In the genomic region with DNA sequence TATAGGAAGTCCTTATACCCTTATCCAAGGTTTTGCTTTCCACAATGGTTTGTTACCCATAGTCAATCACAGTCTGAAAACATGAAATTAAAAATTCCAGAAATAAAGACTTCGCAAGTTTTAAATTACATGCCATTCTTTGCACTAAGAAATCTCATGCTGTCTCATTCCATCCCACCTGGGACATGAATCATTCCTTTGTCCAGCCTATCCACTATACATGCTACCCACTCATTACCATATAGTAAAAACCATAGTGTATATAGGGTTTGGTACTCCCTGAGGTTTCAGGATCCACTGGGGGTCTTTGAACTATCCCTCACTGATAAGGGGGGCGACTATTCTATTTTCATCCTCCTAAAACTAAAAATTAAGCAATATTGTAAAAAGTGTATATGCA, we compare ENCODE assay signal across 32 cellular contexts.
"Had no signal": no experiment of that assay in that cellular context is flagged by ENCODE, and none has a peak within 500 bp of the region (broad histone marks: within the 10 kb centered on the region; RNA-seq: fewer than 3 reads in every experiment).

No MANE protein-coding gene starts in this region.

- ATAC-seq: activated CD8-positive, alpha-beta memory T cell treated with anti-CD3 and anti-CD28 coated beads, Interleukin-2, amount 10 ng/mL, durations not matched to agents 7 days and 5 days; PC-3 had no signal

- H3K9me3 ChIP-seq: MG63, Peyer's patch had no signal

- H3K4me3 Mint-ChIP-seq: activated CD4-positive, alpha-beta memory T cell treated with anti-CD3 and anti-CD28 coated beads, Interleukin-2, amount 10 ng/mL, durations not matched to agents 7 days and 5 days; activated CD8-positive, alpha-beta memory T cell treated with anti-CD3 and anti-CD28 coated beads, Interleukin-2, amount 10 ng/mL, durations not matched to agents 7 days and 5 days; activated naive CD4-positive, alpha-beta T cell treated with anti-CD3 and anti-CD28 coated beads, Interleukin-2, amount 10 ng/mL, durations not matched to agents 7 days and 5 days; activated naive CD8-positive, alpha-beta T cell treated with anti-CD3 and anti-CD28 coated beads for 36 hours had no signal

- DNase-seq: activated CD4-positive, alpha-beta memory T cell treated with anti-CD3 and anti-CD28 coated beads, Interleukin-2, amount 10 ng/mL, durations not matched to agents 7 days and 5 days; activated CD4-positive, alpha-beta T cell treated with anti-CD3 and anti-CD28 coated beads for 1 hour; activated CD4-positive, alpha-beta T cell treated with anti-CD3 and anti-CD28 coated beads for 48 hours; activated CD4-positive, CD25-positive, alpha-beta regulatory T cell; activated CD8-positive, alpha-beta memory T cell treated with anti-CD3 and anti-CD28 coated beads for 24 hours; activated CD8-positive, alpha-beta memory T cell treated with anti-CD3 and anti-CD28 coated beads, Interleukin-2, amount 10 ng/mL, durations not matched to agents 7 days and 5 days; activated CD8-positive, alpha-beta memory T cell treated with anti-CD3 and anti-CD28 coated beads, Interleukin-2, amount 50 U/mL, for 48 hours; activated effector memory CD4-positive, alpha-beta T cell treated with Interleukin-2 at 50 U/mL for 16 hours; activated naive CD4-positive, alpha-beta T cell treated with anti-CD3 and anti-CD28 coated beads, Interleukin-2, amount 10 ng/mL, durations not matched to agents 7 days and 5 days; activated naive CD8-positive, alpha-beta T cell treated with anti-CD3 and anti-CD28 coated beads for 36 hours; activated T-cell treated with anti-CD3 and anti-CD28 coated beads, Interleukin-2, amount 50 U/mL, for 48 hours; amniotic stem cell; aorta; brain microvascular endothelial cell; central memory CD4-positive, alpha-beta T cell; Karpas-422; KBM-7; MG63; NCI-H1048; NCI-H1436 treated with DMSO at 0.1 percent for 48 hours; NCI-H1694 treated with DMSO at 0.1 percent for 48 hours; NCI-H2029; NCI-H345; NCI-H524 treated with DMSO at 0.1 percent for 48 hours; NCI-H748 treated with DMSO at 0.1 percent for 48 hours; NK-92 treated with Interleukin-12 subunit alpha and Interleukin-12 subunit beta, amount 100 ng/mL, for 24 hours; PC-3; Peyer's patch; Right ventricle myocardium superior; RPMI8226; T1000; WERI-Rb-1 had no signal

- H3K27me3 ChIP-seq: brain microvascular endothelial cell, MG63, Peyer's patch had no signal

- H3K27ac ChIP-seq: brain microvascular endothelial cell, Peyer's patch, WERI-Rb-1 had no signal

- H3K9me3 Mint-ChIP-seq: activated CD4-positive, alpha-beta memory T cell treated with anti-CD3 and anti-CD28 coated beads, Interleukin-2, amount 10 ng/mL, durations not matched to agents 7 days and 5 days; activated naive CD4-positive, alpha-beta T cell treated with anti-CD3 and anti-CD28 coated beads, Interleukin-2, amount 10 ng/mL, durations not matched to agents 7 days and 5 days had no signal

- H3K27ac Mint-ChIP-seq: activated CD4-positive, alpha-beta memory T cell treated with anti-CD3 and anti-CD28 coated beads, Interleukin-2, amount 10 ng/mL, durations not matched to agents 7 days and 5 days; activated CD8-positive, alpha-beta memory T cell treated with anti-CD3 and anti-CD28 coated beads, Interleukin-2, amount 10 ng/mL, durations not matched to agents 7 days and 5 days; activated naive CD4-positive, alpha-beta T cell treated with anti-CD3 and anti-CD28 coated beads, Interleukin-2, amount 10 ng/mL, durations not matched to agents 7 days and 5 days; activated naive CD8-positive, alpha-beta T cell treated with anti-CD3 and anti-CD28 coated beads for 36 hours had no signal

- H3K27me3 Mint-ChIP-seq: activated CD4-positive, alpha-beta memory T cell treated with anti-CD3 and anti-CD28 coated beads, Interleukin-2, amount 10 ng/mL, durations not matched to agents 7 days and 5 days; activated CD8-positive, alpha-beta memory T cell treated with anti-CD3 and anti-CD28 coated beads, Interleukin-2, amount 10 ng/mL, durations not matched to agents 7 days and 5 days; activated naive CD4-positive, alpha-beta T cell treated with anti-CD3 and anti-CD28 coated beads, Interleukin-2, amount 10 ng/mL, durations not matched to agents 7 days and 5 days; activated naive CD8-positive, alpha-beta T cell treated with anti-CD3 and anti-CD28 coated beads for 36 hours had no signal

- H3K4me3 ChIP-seq: MG63, Peyer's patch had no signal
